ENCODE assay signal across 31 cellular contexts in the genomic region with DNA sequence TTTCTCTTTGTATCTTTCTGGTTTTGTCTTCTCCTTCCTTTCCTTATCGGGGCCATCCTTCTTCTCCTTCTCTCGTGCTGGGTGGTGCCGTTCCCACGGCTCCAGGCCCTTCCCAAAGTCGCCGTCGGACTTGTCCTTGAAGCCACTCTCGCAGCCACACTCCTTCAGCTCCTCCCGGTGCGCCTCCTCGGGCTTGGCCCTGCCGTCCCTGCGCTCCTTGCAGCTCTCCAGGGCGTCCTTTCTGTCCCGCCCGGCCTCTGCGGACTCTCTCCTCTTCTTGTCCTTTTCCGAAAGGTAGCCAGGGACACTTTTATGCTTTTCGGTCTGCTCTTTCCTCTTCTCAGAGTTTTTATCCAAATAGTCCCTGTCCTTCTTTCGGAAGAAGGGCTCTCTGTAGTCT.
"Had no signal": no experiment of that assay in that cellular context is flagged by ENCODE, and none has a peak within 500 bp of the region (broad histone marks: within the 10 kb centered on the region; RNA-seq: fewer than 3 reads in every experiment).

No MANE protein-coding gene starts in this region.

- H3K27me3 Mint-ChIP-seq: naive thymus-derived CD8-positive, alpha-beta T cell; natural killer cell treated with Interleukin-12 subunit alpha and Interleukin-12 subunit beta and Interleukin-15 and Interleukin-18, amount 100 ng/mL, for 72 hours; stimulated activated memory B cell treated with anti-CD40 and anti-IgM and Interleukin-4, amounts not matched to agents 10 μg/mL and 1 μg/mL and 100 μg/mL, for 72 hours; stimulated activated naive CD8-positive, alpha-beta T cell treated with anti-CD3 and anti-CD28 coated beads, Interleukin-15, amount 100 ng/mL, for 72 hours; type B pancreatic cell had no signal

- H3K4me3 Mint-ChIP-seq: naive thymus-derived CD8-positive, alpha-beta T cell; natural killer cell treated with Interleukin-12 subunit alpha and Interleukin-12 subunit beta and Interleukin-15 and Interleukin-18, amount 100 ng/mL, for 72 hours; nephron progenitor cell; neural crest cell; stimulated activated memory B cell treated with anti-CD40 and anti-IgM and Interleukin-4, amounts not matched to agents 10 μg/mL and 1 μg/mL and 100 μg/mL, for 72 hours; stimulated activated naive CD8-positive, alpha-beta T cell treated with anti-CD3 and anti-CD28 coated beads, Interleukin-15, amount 100 ng/mL, for 72 hours; type B pancreatic cell had no signal

- H3K4me2 ChIP-seq: smooth muscle cell had no signal

- H3K9me3 ChIP-seq: neutrophil, pancreas, prostate gland, right atrium auricular region, spleen, suprapubic skin, testis, tibial artery, transverse colon, upper lobe of right lung, uterus had no signal

- H3K4me1 Mint-ChIP-seq: naive thymus-derived CD8-positive, alpha-beta T cell; nephron progenitor cell; stimulated activated naive CD8-positive, alpha-beta T cell treated with anti-CD3 and anti-CD28 coated beads, Interleukin-15, amount 100 ng/mL, for 72 hours had no signal

- H3K4me1 ChIP-seq: pancreas, prostate gland, right atrium auricular region, suprapubic skin, testis, tibial artery, transverse colon, upper lobe of right lung, uterus had no signal

- H3K36me3 ChIP-seq: uterus had no signal

- H3K27ac Mint-ChIP-seq: naive thymus-derived CD8-positive, alpha-beta T cell; natural killer cell treated with Interleukin-12 subunit alpha and Interleukin-12 subunit beta and Interleukin-15 and Interleukin-18, amount 100 ng/mL, for 72 hours; nephron progenitor cell; stimulated activated memory B cell treated with anti-CD40 and anti-IgM and Interleukin-4, amounts not matched to agents 10 μg/mL and 1 μg/mL and 100 μg/mL, for 72 hours; stimulated activated naive CD8-positive, alpha-beta T cell treated with anti-CD3 and anti-CD28 coated beads, Interleukin-15, amount 100 ng/mL, for 72 hours; type B pancreatic cell had no signal

- H3K9me3 Mint-ChIP-seq: natural killer cell treated with Interleukin-12 subunit alpha and Interleukin-12 subunit beta and Interleukin-15 and Interleukin-18, amount 100 ng/mL, for 72 hours; nephron progenitor cell; neural crest cell; stimulated activated memory B cell treated with anti-CD40 and anti-IgM and Interleukin-4, amounts not matched to agents 10 μg/mL and 1 μg/mL and 100 μg/mL, for 72 hours; stimulated activated naive CD8-positive, alpha-beta T cell treated with anti-CD3 and anti-CD28 coated beads, Interleukin-15, amount 100 ng/mL, for 72 hours; type B pancreatic cell had no signal

- H3K36me3 Mint-ChIP-seq: natural killer cell treated with Interleukin-12 subunit alpha and Interleukin-12 subunit beta and Interleukin-15 and Interleukin-18, amount 100 ng/mL, for 72 hours had no signal

- H3K27me3 ChIP-seq: neutrophil, pancreas, right atrium auricular region, spleen, suprapubic skin, testis, tibial artery, transverse colon, upper lobe of right lung, uterus had no signal

- FAIRE-seq: pancreas had no signal

- H3K4me3 ChIP-seq: pancreas, prostate gland, right atrium auricular region, skin epidermis, smooth muscle cell, spleen, suprapubic skin, testis, tibial artery, transverse colon, upper lobe of right lung, uterus had no signal

- ATAC-seq: naive thymus-derived CD8-positive, alpha-beta T cell; natural killer cell treated with Interleukin-12 subunit alpha and Interleukin-12 subunit beta and Interleukin-15 and Interleukin-18, amount 100 ng/mL, for 72 hours; pancreas; sciatic nerve; stimulated activated memory B cell treated with anti-CD40 and anti-IgM and Interleukin-4, amounts not matched to agents 10 μg/mL and 1 μg/mL and 100 μg/mL, for 72 hours; stimulated activated naive CD8-positive, alpha-beta T cell treated with anti-CD3 and anti-CD28 coated beads, Interleukin-15, amount 100 ng/mL, for 72 hours; stimulated activated naive CD8-positive, alpha-beta T cell treated with anti-CD3 and anti-CD28 coated beads, Interleukin-15, Interleukin-2, amounts not matched to agents 100 U/mL and 50 U/mL, for 24 hours; upper lobe of right lung had no signal

- DNase-seq: naive thymus-derived CD8-positive, alpha-beta T cell; nephron progenitor cell; nucleus accumbens; retina; spleen; stimulated activated CD4-positive, alpha-beta T cell treated with anti-CD3 and anti-CD28 coated beads, Interleukin-12 subunit alpha, Interleukin-12 subunit beta, amount 100 ng/mL, for 4 hours; stimulated activated CD4-positive, alpha-beta T cell treated with anti-CD3 and anti-CD28 coated beads, Interleukin-1b, Interleukin-23, amount 100 ng/mL, for 48 hours; stimulated activated CD4-positive, alpha-beta T cell treated with anti-CD3 and anti-CD28 coated beads, Interleukin-4, amount 100 ng/mL, for 1 hour; stimulated activated CD4-positive, alpha-beta T cell treated with anti-CD3 and anti-CD28 coated beads, Interleukin-4, amount 100 ng/mL, for 4 hours; stimulated activated CD8-positive, alpha-beta memory T cell treated with anti-CD3 and anti-CD28 coated beads, Interleukin-4, amount 100 ng/mL, for 48 hours; stimulated activated naive CD4-positive, alpha-beta T cell; stimulated activated naive CD8-positive, alpha-beta T cell treated with anti-CD3 and anti-CD28 coated beads, Interleukin-15, amount 100 ng/mL, for 72 hours; stimulated activated naive CD8-positive, alpha-beta T cell treated with anti-CD3 and anti-CD28 coated beads, Interleukin-15, Interleukin-2, amounts not matched to agents 100 U/mL and 50 U/mL, for 24 hours; substantia nigra; testis; tibial artery; transverse colon; upper lobe of right lung; uterus had no signal

- H3K27ac ChIP-seq: neutrophil, pancreas, prostate gland, right atrium auricular region, skin epidermis, spleen, suprapubic skin, tibial artery, transverse colon, upper lobe of right lung, uterus had no signal
